ENCODE assay signal across 23 cellular contexts in genomic region chr3:173893835-173894234, GRCh38.
"Had no signal": no experiment of that assay in that cellular context is flagged by ENCODE, and none has a peak within 500 bp of the region (broad histone marks: within the 10 kb centered on the region; RNA-seq: fewer than 3 reads in every experiment).

No MANE protein-coding gene starts in this region.

- H3K4me3 Mint-ChIP-seq: activated B cell treated with CpG ODN at 0.5 μM for 24 hours; activated CD4-positive, alpha-beta T cell treated with anti-CD3 and anti-CD28 coated beads, Interleukin-2, amount 10 ng/mL, durations not matched to agents 24 days and 14 days; activated naive CD8-positive, alpha-beta T cell treated with anti-CD3 and anti-CD28 coated beads, Interleukin-2, amount 50 U/mL, for 24 hours; activated T-cell treated with anti-CD3 and anti-CD28 coated beads, Interleukin-2, amount 50 U/mL, for 4 hours; brain; central memory CD8-positive, alpha-beta T cell; T-helper 1 cell treated with Interleukin-12 subunit alpha and Interleukin-12 subunit beta and Interleukin-4 antibody, amounts not matched to agents 30 μg/mL and 1 μg/mL, for 36 hours had no signal

- H3K36me3 Mint-ChIP-seq: activated naive CD4-positive, alpha-beta T cell treated with anti-CD3 and anti-CD28 coated beads, Interleukin-2, amount 50 U/mL, for 72 hours; brain had no signal

- H3K9me3 Mint-ChIP-seq: activated CD4-positive, alpha-beta T cell treated with anti-CD3 and anti-CD28 coated beads, Interleukin-2, amount 10 ng/mL, durations not matched to agents 24 days and 14 days; brain had no signal

- FAIRE-seq: TTC549 had no signal

- H3K4me1 Mint-ChIP-seq: activated B cell treated with CpG ODN at 0.5 μM for 24 hours; activated CD4-positive, alpha-beta T cell treated with anti-CD3 and anti-CD28 coated beads, Interleukin-2, amount 10 ng/mL, durations not matched to agents 24 days and 14 days; activated naive CD8-positive, alpha-beta T cell treated with anti-CD3 and anti-CD28 coated beads, Interleukin-2, amount 50 U/mL, for 24 hours; central memory CD8-positive, alpha-beta T cell had no signal

- H3K27ac ChIP-seq: RWPE1 had no signal

- H3K27me3 Mint-ChIP-seq: activated B cell treated with CpG ODN at 0.5 μM for 24 hours; activated CD4-positive, alpha-beta T cell treated with anti-CD3 and anti-CD28 coated beads, Interleukin-2, amount 10 ng/mL, durations not matched to agents 24 days and 14 days; activated naive CD8-positive, alpha-beta T cell treated with anti-CD3 and anti-CD28 coated beads, Interleukin-2, amount 50 U/mL, for 24 hours; brain; central memory CD8-positive, alpha-beta T cell had no signal

- DNase-seq: activated B cell treated with CpG ODN at 0.5 μM for 24 hours; activated CD4-positive, alpha-beta T cell treated with anti-CD3 and anti-CD28 coated beads for 1 hour; activated CD4-positive, alpha-beta T cell treated with anti-CD3 and anti-CD28 coated beads, Interleukin-2, amount 10 ng/mL, durations not matched to agents 24 days and 14 days; activated CD4-positive, alpha-beta T cell treated with anti-CD3 and anti-CD28 coated beads, Interleukin-2, amount 50 U/mL, for 48 hours; activated CD8-positive, alpha-beta memory T cell treated with anti-CD3 and anti-CD28 coated beads for 24 hours; activated effector memory CD4-positive, alpha-beta T cell treated with anti-CD3 and anti-CD28 coated beads, Interleukin-2, amount 50 U/mL, for 16 hours; activated naive CD4-positive, alpha-beta T cell treated with Interleukin-2 at 50 U/mL for 16 hours; activated naive CD8-positive, alpha-beta T cell treated with anti-CD3 and anti-CD28 coated beads, Interleukin-2, amount 50 U/mL, for 24 hours; activated T-cell treated with anti-CD3 and anti-CD28 coated beads, Interleukin-2, amount 50 U/mL, for 4 hours; amniotic stem cell; KBM-7; NCI-H1436 treated with DMSO at 0.1 percent for 48 hours; NCI-H187 treated with DMSO at 0.1 percent for 48 hours; NCI-H2081 treated with DMSO at 0.1 percent for 48 hours; NCI-H524; Right ventricle myocardium superior; T-helper 9 cell had no signal

- H3K27ac Mint-ChIP-seq: activated B cell treated with CpG ODN at 0.5 μM for 24 hours; activated CD4-positive, alpha-beta T cell treated with anti-CD3 and anti-CD28 coated beads, Interleukin-2, amount 10 ng/mL, durations not matched to agents 24 days and 14 days; activated naive CD4-positive, alpha-beta T cell treated with anti-CD3 and anti-CD28 coated beads, Interleukin-2, amount 50 U/mL, for 72 hours; activated naive CD8-positive, alpha-beta T cell treated with anti-CD3 and anti-CD28 coated beads, Interleukin-2, amount 50 U/mL, for 24 hours; brain; T-helper 1 cell treated with Interleukin-12 subunit alpha and Interleukin-12 subunit beta and Interleukin-4 antibody, amounts not matched to agents 30 μg/mL and 1 μg/mL, for 36 hours had no signal
